20 cellular contexts compared by ENCODE assay signal in the genomic region with DNA sequence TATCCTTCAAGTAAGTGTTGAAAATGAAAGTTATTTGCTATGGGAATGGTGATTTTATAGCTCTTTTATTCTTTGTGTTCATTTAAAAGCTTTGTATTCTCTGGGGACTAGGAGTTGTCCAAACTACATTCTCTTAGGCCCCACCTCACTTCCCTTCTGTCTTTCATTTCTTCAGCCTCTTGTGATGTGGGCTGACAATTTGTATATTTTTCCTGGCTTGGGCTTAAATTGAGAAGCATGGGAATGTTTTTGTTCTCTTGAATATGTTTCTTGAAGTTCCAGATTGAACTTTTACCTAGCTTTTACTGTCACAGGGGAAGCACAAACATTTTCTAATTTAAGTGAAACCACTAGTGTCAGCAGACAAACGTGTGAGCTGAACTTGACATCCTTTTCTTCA. TPM values are rescaled to one million over a fixed set of nuclear protein-coding genes. Genes with fewer than 3 reads are reported as not detected.
DNase-seq lines count a peak whose midpoint lies in the region; ATAC-seq and TF ChIP-seq lines count a peak whose summit lies in the region.
"Had no signal": no experiment of that assay in that cellular context is flagged by ENCODE, and none has a peak within 500 bp of the region (broad histone marks: within the 10 kb centered on the region; RNA-seq: fewer than 3 reads in every experiment).

No MANE protein-coding gene starts in this region.

- no peak overlapping the region for H3K4me3 Mint-ChIP-seq in effector memory CD8-positive, alpha-beta T cell
- H3K4me3 Mint-ChIP-seq: CD8-positive, alpha-beta memory T cell; naive B cell had no signal

- H3K4me1 Mint-ChIP-seq in effector memory CD8-positive, alpha-beta T cell (ENCODE audit: low read depth in 2 of 2): peaks cover 0 to 4% of the 10 kb centered on the region in 2 donors
- H3K4me1 Mint-ChIP-seq: naive B cell had no signal

- no peak overlapping the region for H3K4me3 ChIP-seq in mucosa of descending colon
- H3K4me3 ChIP-seq: PC-9 had no signal

- H3K9me3 ChIP-seq in mucosa of descending colon: no peaks in the 10 kb centered on the region

- intact Hi-C loops in mucosa of descending colon (cut with DNase I, micrococcal nuclease): no loop called here

- H3K27ac Mint-ChIP-seq in effector memory CD8-positive, alpha-beta T cell: no peak overlapping the region
- H3K27ac Mint-ChIP-seq: progenitor cell of endocrine pancreas had no signal

- H3K9me3 Mint-ChIP-seq in effector memory CD8-positive, alpha-beta T cell: no peaks in the 10 kb centered on the region

- DNase-seq in AG09319 (ENCODE audit: extremely low read depth, low read depth) (peak; percentile 65), fibroblast of peridontal ligament (ENCODE audit: extremely low read depth) (peak; percentile 96), pons (ENCODE audit: low spot score) (peak; percentile 21), OCI-M2 (lab: John Stamatoyannopoulos, UW; ENCODE audit: unreplicated experiment) (no peak), mucosa of descending colon (no peak)
- DNase-seq in effector memory CD8-positive, alpha-beta T cell: no peak
- DNase-seq: activated gamma-delta T cell; aorta; CD8-positive, alpha-beta memory T cell; DMS79 treated with DMSO at 0.1 percent for 48 hours; foreskin melanocyte; naive B cell; NCI-H1105 treated with DMSO at 0.1 percent for 48 hours; PC-9; stimulated activated naive CD4-positive, alpha-beta T cell; T-helper 9 cell had no signal

- H3K36me3 Mint-ChIP-seq in effector memory CD8-positive, alpha-beta T cell (ENCODE audit: insufficient read depth): peaks cover 5% of the 10 kb centered on the region

- no peaks in the 10 kb centered on the region for H3K4me1 ChIP-seq in mucosa of descending colon (ENCODE audit: low read depth)

- H3K36me3 ChIP-seq in mucosa of descending colon (ENCODE audit: low read depth): no peaks in the 10 kb centered on the region

- ATAC-seq in SK-N-SH treated with all-trans-retinoic acid at 6 μM for 48 hours (peak; percentile 69), GM18502 (IDR thresholded peaks at IDR 0.05; ENCODE audit: poor library complexity, unreplicated experiment) (no peak), mucosa of descending colon (no peak)
- no peak for ATAC-seq in effector memory CD8-positive, alpha-beta T cell (replicated peaks)
- ATAC-seq: activated CD4-positive, CD25-positive, alpha-beta regulatory T cell treated with anti-CD3 and anti-CD28 coated beads, Interleukin-2, amount 50 U/mL, for 24 hours had no signal

- no peaks in the 10 kb centered on the region for H3K27me3 Mint-ChIP-seq in effector memory CD8-positive, alpha-beta T cell
- H3K27me3 Mint-ChIP-seq: CD8-positive, alpha-beta memory T cell; naive B cell; progenitor cell of endocrine pancreas had no signal

- TF ChIP-seq CTCF in AG09319 (IDR thresholded peaks at IDR 0.05; ENCODE audit: low read depth, low read length) (no peak), mucosa of descending colon (IDR thresholded peaks at IDR 0.05) (no peak)

TF ChIP-seq in SK-N-SH treated with all-trans-retinoic acid at 6 μM for 48 hours, 23 proteins besides CTCF, POLR2A, EP300 and RAD21:
- TF ChIP-seq, protein P1, sequence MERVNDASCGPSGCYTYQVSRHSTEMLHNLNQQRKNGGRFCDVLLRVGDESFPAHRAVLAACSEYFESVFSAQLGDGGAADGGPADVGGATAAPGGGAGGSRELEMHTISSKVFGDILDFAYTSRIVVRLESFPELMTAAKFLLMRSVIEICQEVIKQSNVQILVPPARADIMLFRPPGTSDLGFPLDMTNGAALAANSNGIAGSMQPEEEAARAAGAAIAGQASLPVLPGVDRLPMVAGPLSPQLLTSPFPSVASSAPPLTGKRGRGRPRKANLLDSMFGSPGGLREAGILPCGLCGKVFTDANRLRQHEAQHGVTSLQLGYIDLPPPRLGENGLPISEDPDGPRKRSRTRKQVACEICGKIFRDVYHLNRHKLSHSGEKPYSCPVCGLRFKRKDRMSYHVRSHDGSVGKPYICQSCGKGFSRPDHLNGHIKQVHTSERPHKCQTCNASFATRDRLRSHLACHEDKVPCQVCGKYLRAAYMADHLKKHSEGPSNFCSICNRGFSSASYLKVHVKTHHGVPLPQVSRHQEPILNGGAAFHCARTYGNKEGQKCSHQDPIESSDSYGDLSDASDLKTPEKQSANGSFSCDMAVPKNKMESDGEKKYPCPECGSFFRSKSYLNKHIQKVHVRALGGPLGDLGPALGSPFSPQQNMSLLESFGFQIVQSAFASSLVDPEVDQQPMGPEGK (CRISPR knock-in tag; IDR thresholded peaks at IDR 0.05; ENCODE audit: borderline replicate concordance): no peak
- TF ChIP-seq, protein P2, sequence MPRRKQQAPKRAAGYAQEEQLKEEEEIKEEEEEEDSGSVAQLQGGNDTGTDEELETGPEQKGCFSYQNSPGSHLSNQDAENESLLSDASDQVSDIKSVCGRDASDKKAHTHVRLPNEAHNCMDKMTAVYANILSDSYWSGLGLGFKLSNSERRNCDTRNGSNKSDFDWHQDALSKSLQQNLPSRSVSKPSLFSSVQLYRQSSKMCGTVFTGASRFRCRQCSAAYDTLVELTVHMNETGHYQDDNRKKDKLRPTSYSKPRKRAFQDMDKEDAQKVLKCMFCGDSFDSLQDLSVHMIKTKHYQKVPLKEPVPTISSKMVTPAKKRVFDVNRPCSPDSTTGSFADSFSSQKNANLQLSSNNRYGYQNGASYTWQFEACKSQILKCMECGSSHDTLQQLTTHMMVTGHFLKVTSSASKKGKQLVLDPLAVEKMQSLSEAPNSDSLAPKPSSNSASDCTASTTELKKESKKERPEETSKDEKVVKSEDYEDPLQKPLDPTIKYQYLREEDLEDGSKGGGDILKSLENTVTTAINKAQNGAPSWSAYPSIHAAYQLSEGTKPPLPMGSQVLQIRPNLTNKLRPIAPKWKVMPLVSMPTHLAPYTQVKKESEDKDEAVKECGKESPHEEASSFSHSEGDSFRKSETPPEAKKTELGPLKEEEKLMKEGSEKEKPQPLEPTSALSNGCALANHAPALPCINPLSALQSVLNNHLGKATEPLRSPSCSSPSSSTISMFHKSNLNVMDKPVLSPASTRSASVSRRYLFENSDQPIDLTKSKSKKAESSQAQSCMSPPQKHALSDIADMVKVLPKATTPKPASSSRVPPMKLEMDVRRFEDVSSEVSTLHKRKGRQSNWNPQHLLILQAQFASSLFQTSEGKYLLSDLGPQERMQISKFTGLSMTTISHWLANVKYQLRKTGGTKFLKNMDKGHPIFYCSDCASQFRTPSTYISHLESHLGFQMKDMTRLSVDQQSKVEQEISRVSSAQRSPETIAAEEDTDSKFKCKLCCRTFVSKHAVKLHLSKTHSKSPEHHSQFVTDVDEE (CRISPR knock-in tag; IDR thresholded peaks at IDR 0.05): no peak
- no peak for TF ChIP-seq ESRRG (CRISPR knock-in tag; IDR thresholded peaks at IDR 0.05)
- TF ChIP-seq ZNF565 (CRISPR knock-in tag; conservative IDR thresholded peaks at IDR 0.05; ENCODE audit: low read depth): no peak
- TF ChIP-seq ISL1 (CRISPR knock-in tag; IDR thresholded peaks at IDR 0.05): no peak
- TF ChIP-seq SNAI2 (CRISPR knock-in tag; IDR thresholded peaks at IDR 0.05): no peak
- TF ChIP-seq, protein P3, sequence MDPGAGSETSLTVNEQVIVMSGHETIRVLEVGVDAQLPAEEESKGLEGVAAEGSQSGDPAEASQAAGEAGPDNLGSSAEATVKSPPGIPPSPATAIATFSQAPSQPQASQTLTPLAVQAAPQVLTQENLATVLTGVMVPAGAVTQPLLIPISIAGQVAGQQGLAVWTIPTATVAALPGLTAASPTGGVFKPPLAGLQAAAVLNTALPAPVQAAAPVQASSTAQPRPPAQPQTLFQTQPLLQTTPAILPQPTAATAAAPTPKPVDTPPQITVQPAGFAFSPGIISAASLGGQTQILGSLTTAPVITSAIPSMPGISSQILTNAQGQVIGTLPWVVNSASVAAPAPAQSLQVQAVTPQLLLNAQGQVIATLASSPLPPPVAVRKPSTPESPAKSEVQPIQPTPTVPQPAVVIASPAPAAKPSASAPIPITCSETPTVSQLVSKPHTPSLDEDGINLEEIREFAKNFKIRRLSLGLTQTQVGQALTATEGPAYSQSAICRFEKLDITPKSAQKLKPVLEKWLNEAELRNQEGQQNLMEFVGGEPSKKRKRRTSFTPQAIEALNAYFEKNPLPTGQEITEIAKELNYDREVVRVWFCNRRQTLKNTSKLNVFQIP (CRISPR knock-in tag; IDR thresholded peaks at IDR 0.05; ENCODE audit: borderline replicate concordance, low read depth): no peak
- TF ChIP-seq OSR1 (CRISPR knock-in tag; IDR thresholded peaks at IDR 0.05): no peak
- TF ChIP-seq ZFP30 (CRISPR knock-in tag; IDR thresholded peaks at IDR 0.05): no peak
- TF ChIP-seq ZNF8 (CRISPR knock-in tag; IDR thresholded peaks at IDR 0.05): no peak
- no peak for TF ChIP-seq TCF4 (CRISPR knock-in tag; IDR thresholded peaks at IDR 0.05; ENCODE audit: borderline replicate concordance)
- no peak for TF ChIP-seq GLIS3 (CRISPR knock-in tag; IDR thresholded peaks at IDR 0.05)
- TF ChIP-seq ZNF70 (CRISPR knock-in tag; IDR thresholded peaks at IDR 0.05): no peak
- TF ChIP-seq ZC3H10 (CRISPR knock-in tag; IDR thresholded peaks at IDR 0.05): no peak
- TF ChIP-seq PPARA (CRISPR knock-in tag; IDR thresholded peaks at IDR 0.05; ENCODE audit: borderline replicate concordance): no peak
- no peak for TF ChIP-seq TOX (CRISPR knock-in tag; IDR thresholded peaks at IDR 0.05; ENCODE audit: borderline replicate concordance)
- no peak for TF ChIP-seq CSDC2 (CRISPR knock-in tag; IDR thresholded peaks at IDR 0.05)
- TF ChIP-seq ARNTL (CRISPR knock-in tag; IDR thresholded peaks at IDR 0.05; ENCODE audit: borderline replicate concordance, low read depth): no peak
- TF ChIP-seq BACH2 (CRISPR knock-in tag; IDR thresholded peaks at IDR 0.05; ENCODE audit: borderline replicate concordance): no peak
- no peak for TF ChIP-seq CSRNP3 (CRISPR knock-in tag; IDR thresholded peaks at IDR 0.05)
TF ChIP-seq in SK-N-SH treated with all-trans-retinoic acid at 6 μM for 48 hours: peak in this region for 0.

RNA-seq across cellular contexts. Expression of gene BBS9, which starts 27.9 kb away (rescaled TPM):
- total RNA-seq in mucosa of descending colon: 10 to 100 TPM in 2 of 3 donors, 1 to 10 TPM in 1; 8.2 to 23.5 (median 15.8) TPM

RNA-seq across cellular contexts. Expression of gene RP9, which starts 48.1 kb away (rescaled TPM):
- 10 to 100 TPM; 10.8 to 12.2 (median 11.5) TPM for total RNA-seq in mucosa of descending colon

Comparison
In these comparisons a context has a peak if more than half of its experiments do, and no peak if none do; other contexts are left out.
1. DNase-seq: peak in AG09319 (single experiment), fibroblast of peridontal ligament (single experiment) and pons (single experiment); none in OCI-M2 (single experiment), mucosa of descending colon (0 of 3) and effector memory CD8-positive, alpha-beta T cell (0 of 3).